20 cellular contexts compared by ENCODE assay signal in genomic region chr7:132169730-132170129, GRCh38.
"Had no signal": no experiment of that assay in that cellular context is flagged by ENCODE, and none has a peak within 500 bp of the region (broad histone marks: within the 10 kb centered on the region; RNA-seq: fewer than 3 reads in every experiment).

No MANE protein-coding gene starts in this region.

- H3K9me3 ChIP-seq: adrenal gland, ascending aorta, left ventricle myocardium inferior, neutrophil, ovary, prostate gland, right atrium auricular region, spleen, thoracic aorta had no signal

- H3K27me3 ChIP-seq: adrenal gland, ascending aorta, brain microvascular endothelial cell, neutrophil, ovary, right atrium auricular region had no signal

- H3K4me3 ChIP-seq: adrenal gland, ascending aorta, left ventricle myocardium inferior, ovary, prostate gland, right atrium auricular region, spleen, thoracic aorta had no signal

- H3K36me3 ChIP-seq: adrenal gland, brain microvascular endothelial cell, neutrophil, ovary, prostate gland, right atrium auricular region had no signal

- H3K4me1 ChIP-seq: adrenal gland, ascending aorta, prostate gland, right atrium auricular region, spleen had no signal

- DNase-seq: activated T-cell treated with anti-CD3 and anti-CD28 coated beads, Interleukin-2, amount 50 U/mL, for 1 hour; adrenal gland; brain microvascular endothelial cell; central memory CD4-positive, alpha-beta T cell; dermis blood vessel endothelial cell; effector CD8-positive, alpha-beta T cell; immature natural killer cell; kidney glomerular epithelial cell; left ventricle myocardium inferior; midbrain; ovary; spleen; stimulated activated CD4-positive, alpha-beta T cell treated with anti-CD3 and anti-CD28 coated beads, Interleukin-4, amount 100 ng/mL, for 1 hour; stimulated activated naive CD4-positive, alpha-beta T cell; T-cell had no signal

- H3K27ac ChIP-seq: adrenal gland, ascending aorta, brain microvascular endothelial cell, left ventricle myocardium inferior, neutrophil, ovary, prostate gland, right atrium auricular region, spleen, thoracic aorta had no signal
